29 cellular contexts compared by ENCODE assay signal in genomic region chr15:33780011-33780768, GRCh38.
DNase-seq lines count a peak whose midpoint lies in the region; ATAC-seq and TF ChIP-seq lines count a peak whose summit lies in the region.
"Had no signal": no experiment of that assay in that cellular context is flagged by ENCODE, and none has a peak within 500 bp of the region (broad histone marks: within the 10 kb centered on the region; RNA-seq: fewer than 3 reads in every experiment).

No MANE protein-coding gene starts in this region.

- peak; percentile 48 for ATAC-seq in HG02870 (IDR thresholded peaks at IDR 0.05; ENCODE audit: unreplicated experiment)
- no peak for ATAC-seq in CD8-positive, alpha-beta T cell
- ATAC-seq: activated CD4-positive, alpha-beta T cell treated with anti-CD3 and anti-CD28 coated beads for 36 hours; activated CD8-positive, alpha-beta T cell treated with anti-CD3 and anti-CD28 coated beads, Interleukin-2, amount 10 ng/mL, durations not matched to agents 7 days and 5 days; gastrocnemius medialis; left colon; pancreas; SK-N-SH treated with all-trans-retinoic acid at 6 μM for 48 hours had no signal

- H3K27me3 ChIP-seq in CD8-positive, alpha-beta T cell (ENCODE audit: insufficient read depth, low read length): no peaks in the 10 kb centered on the region
- H3K27me3 ChIP-seq: gastrocnemius medialis, hepatocyte, pancreas, tibial nerve had no signal

- H3K4me1 Mint-ChIP-seq in CD8-positive, alpha-beta T cell (ENCODE audit: low read depth): no peaks in the 10 kb centered on the region
- no peaks in the 10 kb centered on the region for H3K4me1 Mint-ChIP-seq in immature natural killer cell
- H3K4me1 Mint-ChIP-seq: activated CD4-positive, alpha-beta T cell treated with anti-CD3 and anti-CD28 coated beads for 36 hours had no signal

- H3K36me3 ChIP-seq in CD8-positive, alpha-beta T cell (ENCODE audit: insufficient read depth, low read length): no peaks in the 10 kb centered on the region
- H3K36me3 ChIP-seq: gastrocnemius medialis, pancreas, tibial nerve had no signal

- intact Hi-C loops in CD8-positive, alpha-beta T cell (cut with DNase I, micrococcal nuclease): no loop called here

- DNase-seq in GM10248 (ENCODE audit: extremely low spot score) (peak; percentile 15), NAMALWA (ENCODE audit: low spot score) (peak; percentile 59), germinal center (ENCODE audit: low spot score) (peak; percentile 13), immature natural killer cell (no peak), NCI-H2196 treated with DMSO at 0.1 percent for 48 hours (lab: John Stamatoyannopoulos, UW; ENCODE audit: unreplicated experiment) (no peak)
- DNase-seq in CD8-positive, alpha-beta T cell: no peak
- DNase-seq: ACHN; activated CD4-positive, alpha-beta T cell treated with anti-CD3 and anti-CD28 coated beads for 36 hours; activated CD8-positive, alpha-beta T cell treated with anti-CD3 and anti-CD28 coated beads, Interleukin-2, amount 10 ng/mL, durations not matched to agents 7 days and 5 days; activated naive CD8-positive, alpha-beta T cell treated with anti-CD3 and anti-CD28 coated beads, Interleukin-2, amount 10 ng/mL, durations not matched to agents 7 days and 5 days; caudate nucleus; DND-41; gastrocnemius medialis; H9; left colon; NCI-H1048; NCI-H1694 treated with DMSO at 0.1 percent for 48 hours; NCI-H2171; NCI-H524; nephron progenitor cell; pancreas; retina; small intestine; stimulated activated CD8-positive, alpha-beta memory T cell treated with anti-CD3 and anti-CD28 coated beads, Interleukin-4, amount 100 ng/mL, for 48 hours had no signal

- no peak overlapping the region for H3K4me3 ChIP-seq in CD8-positive, alpha-beta T cell (ENCODE audit: low read depth, low read length)
- H3K4me3 ChIP-seq: gastrocnemius medialis, hepatocyte, pancreas, tibial nerve had no signal

- POLR2A ChIA-PET in GM10248 (lab: Yijun Ruan, JAX): no interaction called here
- POLR2A ChIA-PET in CD8-positive, alpha-beta T cell (lab: Charles Lee): no interaction called here

- CTCF ChIA-PET in GM10248 (lab: Yijun Ruan, JAX): interaction anchor here (1.6 kb wide), 1 partner anchor 80 kb away, joined by 3 read pairs; no protein-coding TSS in a partner anchor
- CTCF ChIA-PET in CD8-positive, alpha-beta T cell (lab: Charles Lee): no interaction called here

- no peaks in the 10 kb centered on the region for H3K9me3 ChIP-seq in CD8-positive, alpha-beta T cell (ENCODE audit: low read length)
- H3K9me3 ChIP-seq: gastrocnemius medialis, pancreas, tibial nerve had no signal

- H3K27ac ChIP-seq in CD8-positive, alpha-beta T cell (ENCODE audit: low read depth, low read length): no peak overlapping the region
- H3K27ac ChIP-seq: gastrocnemius medialis, hepatocyte, KMS-11, pancreas, tibial nerve had no signal

- H3K4me3 Mint-ChIP-seq in CD8-positive, alpha-beta T cell: no peak overlapping the region
- no peak overlapping the region for H3K4me3 Mint-ChIP-seq in immature natural killer cell
- H3K4me3 Mint-ChIP-seq: activated CD4-positive, alpha-beta T cell treated with anti-CD3 and anti-CD28 coated beads for 36 hours; activated CD8-positive, alpha-beta T cell treated with anti-CD3 and anti-CD28 coated beads, Interleukin-2, amount 10 ng/mL, durations not matched to agents 7 days and 5 days; activated naive CD8-positive, alpha-beta T cell treated with anti-CD3 and anti-CD28 coated beads, Interleukin-2, amount 10 ng/mL, durations not matched to agents 7 days and 5 days; H9; nephron progenitor cell had no signal

- no peak for TF ChIP-seq CTCF in GM10248 (IDR thresholded peaks at IDR 0.05; ENCODE audit: control extremely low read depth, extremely low read depth, low read depth, missing control alignments)
- no peak for TF ChIP-seq CTCF in CD8-positive, alpha-beta T cell (IDR thresholded peaks at IDR 0.05)

- H3K36me3 Mint-ChIP-seq in CD8-positive, alpha-beta T cell: no peaks in the 10 kb centered on the region
- no peaks in the 10 kb centered on the region for H3K36me3 Mint-ChIP-seq in immature natural killer cell
- H3K36me3 Mint-ChIP-seq: activated naive CD8-positive, alpha-beta T cell treated with anti-CD3 and anti-CD28 coated beads, Interleukin-2, amount 10 ng/mL, durations not matched to agents 7 days and 5 days had no signal

- no peaks in the 10 kb centered on the region for H3K9me3 Mint-ChIP-seq in CD8-positive, alpha-beta T cell
- H3K9me3 Mint-ChIP-seq in immature natural killer cell: no peaks in the 10 kb centered on the region
- H3K9me3 Mint-ChIP-seq: activated naive CD8-positive, alpha-beta T cell treated with anti-CD3 and anti-CD28 coated beads, Interleukin-2, amount 10 ng/mL, durations not matched to agents 7 days and 5 days; H9 had no signal

- peaks cover 11% of the 10 kb centered on the region for H3K27me3 Mint-ChIP-seq in CD8-positive, alpha-beta T cell (ENCODE audit: low read depth)
- peaks cover 0 to 4% (median 0%) of the 10 kb centered on the region in 3 donors for H3K27me3 Mint-ChIP-seq in immature natural killer cell (ENCODE audit: low read depth in 3 of 3)

- no peaks in the 10 kb centered on the region for H3K4me1 ChIP-seq in CD8-positive, alpha-beta T cell (ENCODE audit: insufficient read depth, low read length)
- H3K4me1 ChIP-seq: gastrocnemius medialis, pancreas, tibial nerve had no signal

- no peak overlapping the region for H3K27ac Mint-ChIP-seq in CD8-positive, alpha-beta T cell
- H3K27ac Mint-ChIP-seq in immature natural killer cell: no peak overlapping the region
- H3K27ac Mint-ChIP-seq: activated CD4-positive, alpha-beta T cell treated with anti-CD3 and anti-CD28 coated beads for 36 hours; activated CD8-positive, alpha-beta T cell treated with anti-CD3 and anti-CD28 coated beads, Interleukin-2, amount 10 ng/mL, durations not matched to agents 7 days and 5 days; activated naive CD8-positive, alpha-beta T cell treated with anti-CD3 and anti-CD28 coated beads, Interleukin-2, amount 10 ng/mL, durations not matched to agents 7 days and 5 days; H9; nephron progenitor cell had no signal

Comparison
In these comparisons a context has a peak if more than half of its experiments do, and no peak if none do; other contexts are left out.
1. DNase-seq: peak in GM10248 (single experiment), NAMALWA (single experiment) and germinal center (single experiment); none in CD8-positive, alpha-beta T cell (0 of 7), immature natural killer cell (0 of 3) and NCI-H2196 treated with DMSO at 0.1 percent for 48 hours (single experiment).